ENCODE assay signal across 27 cellular contexts in the genomic region with DNA sequence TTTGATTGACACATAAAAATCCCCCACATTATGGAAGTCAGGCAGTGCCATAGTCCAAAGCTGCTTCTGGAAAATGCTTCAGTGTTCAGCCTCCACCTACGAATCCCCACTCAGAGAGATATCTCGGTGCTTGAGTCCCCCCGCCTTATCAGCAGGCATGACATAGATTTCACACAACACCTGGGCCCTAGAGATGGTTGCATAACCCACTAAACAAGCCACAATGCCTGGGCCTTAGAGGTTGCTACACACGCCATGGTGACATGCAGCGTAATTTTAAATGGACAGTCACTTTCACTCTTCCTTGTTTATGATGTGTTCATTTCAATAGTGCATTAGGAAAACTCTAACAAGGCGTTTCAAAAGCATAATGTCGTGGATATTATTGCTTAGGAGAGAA. TPM values are rescaled to one million over a fixed set of nuclear protein-coding genes. Genes with fewer than 3 reads are reported as not detected.
A peak's percentile ranks its signal among the peaks of the same experiment; 100 is the strongest.
DNase-seq lines count a peak whose midpoint lies in the region; ATAC-seq and TF ChIP-seq lines count a peak whose summit lies in the region.
"Had no signal": no experiment of that assay in that cellular context is flagged by ENCODE, and none has a peak within 500 bp of the region (broad histone marks: within the 10 kb centered on the region; RNA-seq: fewer than 3 reads in every experiment).

No MANE protein-coding gene starts in this region.

- TF ChIP-seq CTCF in right atrium auricular region (IDR thresholded peaks at IDR 0.05) (no peak), left ventricle myocardium inferior (IDR thresholded peaks at IDR 0.05; ENCODE audit: borderline replicate concordance) (no peak), upper lobe of right lung (IDR thresholded peaks at IDR 0.05) (no peak)

- DNase-seq in Right ventricle myocardium superior, result peak; percentile 45
- no peak for DNase-seq in right atrium auricular region (ENCODE audit: low spot score)
- DNase-seq in NOMO-1 treated with dmso at 0.1 percent for 144 hours (lab: John Stamatoyannopoulos, UW; ENCODE audit: unreplicated experiment), result peak; percentile 8
- peak; percentile 31 for DNase-seq in left ventricle myocardium inferior
- DNase-seq in upper lobe of right lung, result no peak
- DNase-seq in NCI-H2196 treated with DMSO at 0.1 percent for 48 hours (lab: John Stamatoyannopoulos, UW; ENCODE audit: unreplicated experiment), result no peak
- no peak for DNase-seq in NCI-H2227 (lab: John Stamatoyannopoulos, UW; ENCODE audit: unreplicated experiment)
- DNase-seq in GM03348 (ENCODE audit: low spot score), result no peak
- DNase-seq: activated CD4-positive, alpha-beta T cell treated with anti-CD3 and anti-CD28 coated beads, Interleukin-2, amount 10 ng/mL, durations not matched to agents 24 days and 14 days; activated gamma-delta T cell; activated T-cell treated with anti-CD3 and anti-CD28 coated beads, Interleukin-2, amount 50 U/mL, for 1 hour; CD8-positive, alpha-beta memory T cell; central memory CD4-positive, alpha-beta T cell; foreskin fibroblast; GDM1; HCEC 1CT; NCI-H2227 treated with DMSO at 0.1 percent for 48 hours; NCI-H748 treated with DMSO at 0.1 percent for 48 hours; PC-3; small intestine had no signal

- peak; percentile 92 for ATAC-seq in Right ventricle myocardium superior (ENCODE audit: poor library complexity)
- peak; percentile 75 for ATAC-seq in upper lobe of right lung
- ATAC-seq: natural killer cell treated with Interleukin-12 subunit alpha and Interleukin-12 subunit beta and Interleukin-15 and Interleukin-18, amount 100 ng/mL, for 72 hours; PC-3 had no signal

- intact Hi-C loops in Right ventricle myocardium superior (cut with DNase I) (no loop called here), left ventricle myocardium inferior (cut with micrococcal nuclease) (no loop called here), upper lobe of right lung (cut with DNase I) (no loop called here)

- H3K4me3 ChIP-seq in right atrium auricular region (no peak overlapping the region), left ventricle myocardium inferior (peak overlapping the region; percentile 17), upper lobe of right lung (no peak overlapping the region)
- H3K4me3 ChIP-seq: upper lobe of left lung had no signal

- H3K27me3 ChIP-seq in right atrium auricular region, result no peaks in the 10 kb centered on the region
- no peaks in the 10 kb centered on the region for H3K27me3 ChIP-seq in left ventricle myocardium inferior (ENCODE audit: low read depth)
- no peaks in the 10 kb centered on the region for H3K27me3 ChIP-seq in upper lobe of right lung
- H3K27me3 ChIP-seq: upper lobe of left lung had no signal

- H3K27ac ChIP-seq in right atrium auricular region (peak overlapping the region in 1 of 2 donors; percentile 68), left ventricle myocardium inferior (replicated peaks) (peak overlapping the region; percentile 88), upper lobe of right lung (no peak overlapping the region)
- H3K27ac ChIP-seq: upper lobe of left lung had no signal

- H3K36me3 ChIP-seq in right atrium auricular region (no peaks in the 10 kb centered on the region), left ventricle myocardium inferior (no peaks in the 10 kb centered on the region), upper lobe of right lung (no peaks in the 10 kb centered on the region)
- H3K36me3 ChIP-seq: upper lobe of left lung had no signal

- H3K9me3 ChIP-seq in right atrium auricular region (no peaks in the 10 kb centered on the region), left ventricle myocardium inferior (replicated peaks) (no peaks in the 10 kb centered on the region), upper lobe of right lung (no peaks in the 10 kb centered on the region)
- H3K9me3 ChIP-seq: upper lobe of left lung had no signal

- H3K4me1 ChIP-seq in right atrium auricular region (peaks cover 0 to 42% of the 10 kb centered on the region in 2 donors), left ventricle myocardium inferior (peaks cover 55% of the 10 kb centered on the region), upper lobe of right lung (no peaks in the 10 kb centered on the region)

RNA-seq across cellular contexts. Expression of gene CCDC60, which starts 38.0 kb away (rescaled TPM):
- total RNA-seq in Right ventricle myocardium superior, result not detected
- not detected for total RNA-seq in right atrium auricular region
- total RNA-seq in left ventricle myocardium inferior, result not detected
- total RNA-seq in upper lobe of right lung, result not detected
- total RNA-seq: A673; activated CD4-positive, alpha-beta T cell treated with anti-CD3 and anti-CD28 coated beads, Interleukin-2, amount 10 ng/mL, durations not matched to agents 24 days and 14 days; activated CD8-positive, alpha-beta memory T cell treated with anti-CD3 and anti-CD28 coated beads for 36 hours; CD8-positive, alpha-beta memory T cell; liver; natural killer cell treated with Interleukin-12 subunit alpha and Interleukin-12 subunit beta and Interleukin-15 and Interleukin-18, amount 100 ng/mL, for 72 hours; osteoblast; PC-3; subcutaneous adipose tissue had no signal

Comparison
In these comparisons a context has a peak if more than half of its experiments do, and no peak if none do; other contexts are left out.
1. DNase-seq: peak in Right ventricle myocardium superior (single experiment), NOMO-1 treated with dmso at 0.1 percent for 144 hours (single experiment) and left ventricle myocardium inferior (single experiment); none in right atrium auricular region (single experiment), upper lobe of right lung (single experiment), NCI-H2196 treated with DMSO at 0.1 percent for 48 hours (single experiment), NCI-H2227 (single experiment) and GM03348 (single experiment).